In genomic region chr6:156954191-156954590, GRCh38 we compare ENCODE assay signal across 1 cellular context.
TF ChIP-seq lines count a peak whose summit lies in the region.

No MANE protein-coding gene starts in this region.

TF ChIP-seq in HepG2, 621 proteins besides CTCF, POLR2A, EP300 and RAD21 (continued from another document):
- no peak for TF ChIP-seq ZNF318 (CRISPR knock-in tag; IDR thresholded peaks at IDR 0.05)
TF ChIP-seq in HepG2: peak in this region for 0.
